Comparison of ENCODE assay signal across 3 cellular contexts in the genomic region with DNA sequence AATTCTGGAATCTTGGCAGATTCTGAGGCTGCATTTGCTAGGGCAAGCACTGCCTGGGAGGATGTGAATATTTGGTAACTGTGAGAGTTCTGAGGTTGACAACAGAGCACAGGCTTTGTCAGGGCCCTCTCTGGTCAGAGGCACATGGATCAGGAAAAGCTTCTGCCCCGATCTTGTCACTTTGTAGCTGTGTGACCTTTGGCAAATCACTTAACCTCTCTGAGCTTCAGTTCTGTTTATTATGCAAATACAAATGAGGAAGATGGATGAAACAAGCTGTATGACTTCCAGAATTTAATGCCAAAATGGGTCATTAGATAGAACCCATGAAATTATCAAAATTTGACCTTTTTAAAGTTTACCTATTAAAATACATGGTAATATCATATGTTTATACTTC.
TF ChIP-seq lines count a peak whose summit lies in the region.

No MANE protein-coding gene starts in this region.

TF ChIP-seq in HEK293, 187 proteins besides CTCF, POLR2A, EP300 and RAD21:
- no peak for TF ChIP-seq ZSCAN4 (tag by site-specific recombination; IDR thresholded peaks at IDR 0.05)
- 0 out of 2 replicates have a peak, but pooled peaks have one; percentile 13 for TF ChIP-seq ZNF768 (tag by site-specific recombination; IDR thresholded peaks at IDR 0.05)

TF ChIP-seq in K562, 482 proteins besides CTCF, POLR2A, EP300 and RAD21 (continues in another document):
- TF ChIP-seq ZNF766 (CRISPR knock-in tag; conservative IDR thresholded peaks at IDR 0.05) (no peak), PRDM10 (IDR thresholded peaks at IDR 0.05; ENCODE audit: partially characterized antibody) (no peak), PHF8 (IDR thresholded peaks at IDR 0.05; ENCODE audit: borderline replicate concordance, low read length) (no peak), ZFP36 (IDR thresholded peaks at IDR 0.05; ENCODE audit: low read depth, low read length, partially characterized antibody) (peak; percentile 48), MAZ (CRISPR knock-in tag; conservative IDR thresholded peaks at IDR 0.05 in 1 of 2, IDR thresholded peaks at IDR 0.05 in 1 of 2) (no peak), NUFIP1 (IDR thresholded peaks at IDR 0.05; ENCODE audit: partially characterized antibody) (no peak), ZNF282 (CRISPR knock-in tag; IDR thresholded peaks at IDR 0.05) (no peak), CBX8 (IDR thresholded peaks at IDR 0.05; ENCODE audit: borderline replicate concordance, extremely low read depth, low read depth, low read length, poor library complexity, severe bottlenecking) (no peak), NCOA4 (IDR thresholded peaks at IDR 0.05; ENCODE audit: partially characterized antibody) (no peak), PBX2 (CRISPR knock-in tag; IDR thresholded peaks at IDR 0.05; ENCODE audit: low read depth) (no peak), PBX2 (tag; conservative IDR thresholded peaks at IDR 0.05; ENCODE audit: low read depth) (no peak), PREB (CRISPR knock-in tag; IDR thresholded peaks at IDR 0.05) (no peak), RBM25 (IDR thresholded peaks at IDR 0.05; ENCODE audit: low read depth, low read length, severe bottlenecking) (peak; percentile 77)
- TF ChIP-seq, protein P1, sequence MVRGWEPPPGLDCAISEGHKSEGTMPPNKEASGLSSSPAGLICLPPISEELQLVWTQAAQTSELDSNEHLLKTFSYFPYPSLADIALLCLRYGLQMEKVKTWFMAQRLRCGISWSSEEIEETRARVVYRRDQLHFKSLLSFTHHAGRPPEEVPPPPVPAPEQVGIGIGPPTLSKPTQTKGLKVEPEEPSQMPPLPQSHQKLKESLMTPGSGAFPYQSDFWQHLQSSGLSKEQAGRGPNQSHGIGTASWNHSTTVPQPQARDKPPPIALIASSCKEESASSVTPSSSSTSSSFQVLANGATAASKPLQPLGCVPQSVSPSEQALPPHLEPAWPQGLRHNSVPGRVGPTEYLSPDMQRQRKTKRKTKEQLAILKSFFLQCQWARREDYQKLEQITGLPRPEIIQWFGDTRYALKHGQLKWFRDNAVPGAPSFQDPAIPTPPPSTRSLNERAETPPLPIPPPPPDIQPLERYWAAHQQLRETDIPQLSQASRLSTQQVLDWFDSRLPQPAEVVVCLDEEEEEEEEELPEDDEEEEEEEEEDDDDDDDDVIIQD (CRISPR knock-in tag; IDR thresholded peaks at IDR 0.05) = no peak
- TF ChIP-seq, protein P2, sequence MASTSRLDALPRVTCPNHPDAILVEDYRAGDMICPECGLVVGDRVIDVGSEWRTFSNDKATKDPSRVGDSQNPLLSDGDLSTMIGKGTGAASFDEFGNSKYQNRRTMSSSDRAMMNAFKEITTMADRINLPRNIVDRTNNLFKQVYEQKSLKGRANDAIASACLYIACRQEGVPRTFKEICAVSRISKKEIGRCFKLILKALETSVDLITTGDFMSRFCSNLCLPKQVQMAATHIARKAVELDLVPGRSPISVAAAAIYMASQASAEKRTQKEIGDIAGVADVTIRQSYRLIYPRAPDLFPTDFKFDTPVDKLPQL (IDR thresholded peaks at IDR 0.05; ENCODE audit: extremely low read depth, insufficient read length) = no peak

TF ChIP-seq in H1, 55 proteins besides CTCF, POLR2A, EP300 and RAD21:
- TF ChIP-seq POU5F1 (IDR thresholded peaks at IDR 0.05; ENCODE audit: low read depth, low read length) (no peak), KDM1A (IDR thresholded peaks at IDR 0.05; ENCODE audit: borderline replicate concordance, low read length) (peak; percentile 84), HDAC2 (IDR thresholded peaks at IDR 0.05; ENCODE audit: borderline replicate concordance in 1 of 2, low read depth in 2 of 2, low read length in 2 of 2) (0 out of 4 replicates have a peak, but pooled peaks of 1 of the 2 experiments have one; percentile 52), JUN (IDR thresholded peaks at IDR 0.05; ENCODE audit: low read depth, low read length) (no peak), CBX5 (IDR thresholded peaks at IDR 0.05; ENCODE audit: low read depth, low read length) (no peak), ASH2L (IDR thresholded peaks at IDR 0.05; ENCODE audit: low read length) (no peak)
